23 cellular contexts compared by ENCODE assay signal in the genomic region with DNA sequence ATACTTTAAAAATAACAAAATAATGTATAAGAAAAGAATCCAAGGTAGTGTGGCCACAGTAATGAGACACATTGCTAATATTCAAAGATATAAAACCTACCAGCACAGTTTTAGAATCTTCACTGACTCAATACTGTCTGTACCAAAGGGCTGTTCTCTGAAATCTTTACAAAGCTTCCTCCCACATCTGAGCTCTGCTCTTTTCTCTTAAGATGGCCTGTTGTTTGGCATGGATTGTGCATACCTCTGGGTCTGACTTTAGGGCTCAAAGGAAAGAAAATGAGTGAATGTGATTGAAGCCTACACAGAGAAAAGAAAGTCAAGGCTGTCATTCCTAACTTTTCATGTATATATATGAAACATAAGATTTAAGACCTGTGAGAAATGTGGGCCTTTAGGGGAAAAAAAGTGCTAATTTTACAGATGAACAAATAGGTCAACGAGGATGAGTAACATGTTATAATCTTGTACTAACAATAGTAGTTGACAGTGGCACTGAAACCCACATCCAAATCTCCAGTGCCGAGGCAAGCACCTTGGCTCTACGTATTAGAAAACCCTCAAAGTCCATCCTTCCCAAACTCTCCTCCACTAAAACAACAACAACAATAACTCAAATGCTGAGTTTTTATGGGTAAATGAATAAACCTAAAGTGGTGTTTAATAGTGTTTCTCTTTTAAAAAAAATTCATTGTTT.
DNase-seq lines count a peak whose midpoint lies in the region; ATAC-seq and TF ChIP-seq lines count a peak whose summit lies in the region.
"Had no signal": no experiment of that assay in that cellular context is flagged by ENCODE, and none has a peak within 500 bp of the region (broad histone marks: within the 10 kb centered on the region; RNA-seq: fewer than 3 reads in every experiment).

No MANE protein-coding gene starts in this region.

- peaks cover 7% of the 10 kb centered on the region for H3F3A ChIP-seq in smooth muscle cell (ENCODE audit: low read depth)

- H3K4me3 ChIP-seq in heart right ventricle (no peak overlapping the region), adipocyte (ENCODE audit: low read length) (no peak overlapping the region), right atrium auricular region (no peak overlapping the region), smooth muscle cell (no peak overlapping the region)
- H3K4me3 ChIP-seq: BLaER1, HAP-1, SK-N-MC had no signal

- H4K20me1 ChIP-seq in smooth muscle cell (ENCODE audit: low read depth), result peaks cover 73% of the 10 kb centered on the region
- H4K20me1 ChIP-seq: BLaER1 had no signal

- peaks cover 0 to 72% (median 50%) of the 10 kb centered on the region in 9 donors for H3K4me1 ChIP-seq in heart right ventricle
- peaks cover 23% of the 10 kb centered on the region for H3K4me1 ChIP-seq in adipocyte (ENCODE audit: control insufficient read depth, insufficient read depth, low read length)
- peaks cover 0 to 68% of the 10 kb centered on the region in 2 donors for H3K4me1 ChIP-seq in right atrium auricular region
- H3K4me1 ChIP-seq in smooth muscle cell (ENCODE audit: low read depth), result peaks cover 13% of the 10 kb centered on the region
- H3K4me1 ChIP-seq: BLaER1, HAP-1 had no signal

- H3K9me3 ChIP-seq in heart right ventricle (no peaks in the 10 kb centered on the region), adipocyte (ENCODE audit: control insufficient read depth, low read length) (no peaks in the 10 kb centered on the region), right atrium auricular region (no peaks in the 10 kb centered on the region), smooth muscle cell (replicated peaks; ENCODE audit: low read depth) (no peaks in the 10 kb centered on the region)
- H3K9me3 ChIP-seq: BLaER1, HAP-1 had no signal

- H3K27me3 ChIP-seq in heart right ventricle, result no peaks in the 10 kb centered on the region
- H3K27me3 ChIP-seq in adipocyte (replicated peaks; ENCODE audit: control insufficient read depth, insufficient read depth, low read length), result no peaks in the 10 kb centered on the region
- no peaks in the 10 kb centered on the region for H3K27me3 ChIP-seq in right atrium auricular region
- no peaks in the 10 kb centered on the region for H3K27me3 ChIP-seq in smooth muscle cell (ENCODE audit: low read depth)
- H3K27me3 ChIP-seq: BLaER1 had no signal

- peak in 3 of 8 donors; percentile 43 to 66 (median 52) for ATAC-seq in heart right ventricle
- no peak for ATAC-seq in Right ventricle myocardium inferior
- no peak for ATAC-seq in GM19035 (IDR thresholded peaks at IDR 0.05; ENCODE audit: unreplicated experiment)
- no peak for ATAC-seq in sciatic nerve
- ATAC-seq: Panc1 had no signal

- 55 to 68% methylated on average over 3 of the region's 3 CpGs for WGBS in heart right ventricle, 2 donors
- 81% methylated on average over 3 of the region's 3 CpGs for WGBS in smooth muscle cell (ENCODE audit: low lambda C conversion rate)

- H3K79me2 ChIP-seq in smooth muscle cell (ENCODE audit: low read depth), result peaks cover 21% of the 10 kb centered on the region

- intact Hi-C loops in heart right ventricle (cut with DNase I), result loop anchor here in 4 of 10 donors (5.0 to 10.0 kb wide), 4 partner anchors 40 to 105 kb away; no protein-coding TSS in a partner anchor
- intact Hi-C loops in Right ventricle myocardium inferior (cut with DNase I), result no loop called here
- intact Hi-C loops in sciatic nerve (cut with DNase I), result no loop called here

- H2AFZ ChIP-seq in smooth muscle cell (ENCODE audit: low read depth), result no peak overlapping the region

- no peak overlapping the region for H3K4me2 ChIP-seq in smooth muscle cell
- H3K4me2 ChIP-seq: BLaER1 had no signal

- H3K36me3 ChIP-seq in heart right ventricle, result no peaks in the 10 kb centered on the region
- no peaks in the 10 kb centered on the region for H3K36me3 ChIP-seq in adipocyte (ENCODE audit: control insufficient read depth, insufficient read depth, low read length, severe bottlenecking)
- no peaks in the 10 kb centered on the region for H3K36me3 ChIP-seq in right atrium auricular region
- no peaks in the 10 kb centered on the region for H3K36me3 ChIP-seq in smooth muscle cell (ENCODE audit: low read depth)
- H3K36me3 ChIP-seq: BLaER1, HAP-1 had no signal

- DNase-seq in heart right ventricle (no peak), Right ventricle myocardium inferior (ENCODE audit: missing footprints) (no peak), adipocyte (ENCODE audit: low read depth) (peak; percentile 27), right atrium auricular region (ENCODE audit: low spot score) (no peak), smooth muscle cell (lab: John Stamatoyannopoulos, UW; ENCODE audit: unreplicated experiment) (no peak), sciatic nerve (ENCODE audit: low spot score) (no peak)
- DNase-seq in activated naive CD4-positive, alpha-beta T cell treated with Interleukin-2 at 50 U/mL for 16 hours, result no peak
- DNase-seq: CD4-positive, CD25-positive, alpha-beta regulatory T cell; DMS153; GOT3; HFFc6; KG1; MM.1S; NCI-H2029 treated with DMSO at 0.1 percent for 48 hours; NCI-H2227 treated with DMSO at 0.1 percent for 48 hours; NCI-H526 treated with DMSO at 0.1 percent for 48 hours; SIG-M5 had no signal

- H3K9ac ChIP-seq in adipocyte (ENCODE audit: low read length), result no peak overlapping the region
- no peak overlapping the region for H3K9ac ChIP-seq in smooth muscle cell (ENCODE audit: low read depth)
- H3K9ac ChIP-seq: BLaER1 had no signal

- TF ChIP-seq CTCF in heart right ventricle (IDR thresholded peaks at IDR 0.05), result no peak
- TF ChIP-seq CTCF in right atrium auricular region (IDR thresholded peaks at IDR 0.05), result no peak
- no peak for TF ChIP-seq CTCF in smooth muscle cell (IDR thresholded peaks at IDR 0.05; ENCODE audit: borderline replicate concordance, insufficient read depth, poor library complexity, severe bottlenecking)

- peak overlapping the region in 7 of 10 donors; percentile 14 to 64 (median 49) for H3K27ac ChIP-seq in heart right ventricle
- H3K27ac ChIP-seq in right atrium auricular region, result peak overlapping the region; percentile 64 to 84
- peak overlapping the region; percentile 39 for H3K27ac ChIP-seq in smooth muscle cell (ENCODE audit: low read depth)
- H3K27ac ChIP-seq: BLaER1, RWPE1, SK-N-MC had no signal
